Comparison of ENCODE assay signal across 15 cellular contexts in the genomic region with DNA sequence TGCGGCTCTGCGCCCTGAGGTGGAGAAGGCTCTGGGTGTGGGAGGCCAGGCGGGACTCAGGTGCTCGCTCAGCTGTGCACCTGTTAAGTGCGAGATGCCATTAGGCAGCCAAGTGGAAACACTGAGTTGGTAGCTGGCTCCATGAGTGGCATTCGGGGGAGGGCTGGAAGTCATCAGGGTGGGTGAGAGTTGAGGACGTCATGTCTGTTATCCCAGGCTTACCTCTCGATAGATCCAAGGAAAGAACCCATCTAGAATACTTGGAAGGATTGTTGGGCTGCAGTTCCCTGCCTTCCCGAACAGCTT. TPM values are rescaled to one million over a fixed set of nuclear protein-coding genes. Genes with fewer than 3 reads are reported as not detected.
DNase-seq lines count a peak whose midpoint lies in the region; ATAC-seq, FAIRE-seq and TF ChIP-seq lines count a peak whose summit lies in the region.
"Had no signal": no experiment of that assay in that cellular context is flagged by ENCODE, and none has a peak within 500 bp of the region (broad histone marks: within the 10 kb centered on the region; RNA-seq: fewer than 3 reads in every experiment).

No MANE protein-coding gene starts in this region.

- no peaks in the 10 kb centered on the region for H3K36me3 Mint-ChIP-seq in type B pancreatic cell

- no peak for ATAC-seq in GM21381 (IDR thresholded peaks at IDR 0.05; ENCODE audit: unreplicated experiment)

- H3K27ac Mint-ChIP-seq in type B pancreatic cell = peak overlapping the region; percentile 27

- peaks cover 6% of the 10 kb centered on the region for H3K27me3 Mint-ChIP-seq in type B pancreatic cell
- H3K27me3 Mint-ChIP-seq: CD4-positive, alpha-beta memory T cell had no signal

- H3K4me3 Mint-ChIP-seq in type B pancreatic cell = no peak overlapping the region
- H3K4me3 Mint-ChIP-seq: CD4-positive, alpha-beta memory T cell had no signal

- H3K27me3 ChIP-seq in H7 (ENCODE audit: control insufficient read depth, insufficient read depth, low read length) = peaks cover 10% of the 10 kb centered on the region; the same call in 1 of the 2 replicates
- H3K27me3 ChIP-seq: BE2C, SJSA1 had no signal

- TF ChIP-seq CTCF in type B pancreatic cell (conservative IDR thresholded peaks at IDR 0.05) = no peak

- no peak for FAIRE-seq in RCC 7860 (lab: Jason Lieb, UNC)
- FAIRE-seq: D721Med had no signal

- DNase-seq in HK-2 (ENCODE audit: unreplicated experiment) (peak; percentile 42), RCC 7860 (ENCODE audit: low spot score) (peak; percentile 10), kidney glomerular epithelial cell (lab: John Stamatoyannopoulos, UW) (peak; percentile 67), type B pancreatic cell (ENCODE audit: extremely low spot score, unreplicated experiment) (no peak), NCI-H1417 (lab: John Stamatoyannopoulos, UW) (no peak), H7 (no peak)
- DNase-seq: BE2C; CD4-positive, alpha-beta memory T cell; NCI-H1092 treated with DMSO at 0.1 percent for 48 hours; NCI-H187; NCI-H226 had no signal

- H3K4me3 ChIP-seq in H7 (ENCODE audit: insufficient read depth, low read depth, low read length) = no peak overlapping the region
- H3K4me3 ChIP-seq: SJSA1 had no signal

- H3K9me3 Mint-ChIP-seq in type B pancreatic cell = no peaks in the 10 kb centered on the region
- H3K9me3 Mint-ChIP-seq: CD4-positive, alpha-beta memory T cell had no signal

- H3K36me3 ChIP-seq in H7 (replicated peaks; ENCODE audit: control insufficient read depth, insufficient read depth, low read length) = no peaks in the 10 kb centered on the region
- H3K36me3 ChIP-seq: BE2C, SJSA1 had no signal

- peaks cover 10% of the 10 kb centered on the region for H3K4me1 Mint-ChIP-seq in type B pancreatic cell (ENCODE audit: unreplicated experiment)
- H3K4me1 Mint-ChIP-seq: CD4-positive, alpha-beta memory T cell had no signal

RNA-seq across cellular contexts. Expression of a gene that starts 41.3 kb away (rescaled TPM):
- 30.7 and 36.0 TPM in 2 replicates for total RNA-seq in type B pancreatic cell (ENCODE audit: low replicate concordance)
- 8.7 and 13.9 TPM in 2 replicates for total RNA-seq in H7 (2014; rRNA removed; shearing (Covaris generic))

RNA-seq across cellular contexts. Expression of a gene that starts 50.7 kb away (rescaled TPM):
- 22.9 and 56.4 TPM in 2 replicates for total RNA-seq in type B pancreatic cell (ENCODE audit: low replicate concordance)
- total RNA-seq in H7 (2014; rRNA removed; shearing (Covaris generic)) = 4.7 and 11.3 TPM in 2 replicates
- total RNA-seq: CD4-positive, alpha-beta memory T cell; H4; SJSA1 had no signal

Comparison
In these comparisons a context has a peak if more than half of its experiments do, and no peak if none do; other contexts are left out.
1. DNase-seq: peak in HK-2 (single experiment), RCC 7860 (single experiment) and kidney glomerular epithelial cell (single experiment); none in type B pancreatic cell (single experiment), NCI-H1417 (0 of 3) and H7 (single experiment).